Comparison of ENCODE assay signal across 19 cellular contexts in the genomic region with DNA sequence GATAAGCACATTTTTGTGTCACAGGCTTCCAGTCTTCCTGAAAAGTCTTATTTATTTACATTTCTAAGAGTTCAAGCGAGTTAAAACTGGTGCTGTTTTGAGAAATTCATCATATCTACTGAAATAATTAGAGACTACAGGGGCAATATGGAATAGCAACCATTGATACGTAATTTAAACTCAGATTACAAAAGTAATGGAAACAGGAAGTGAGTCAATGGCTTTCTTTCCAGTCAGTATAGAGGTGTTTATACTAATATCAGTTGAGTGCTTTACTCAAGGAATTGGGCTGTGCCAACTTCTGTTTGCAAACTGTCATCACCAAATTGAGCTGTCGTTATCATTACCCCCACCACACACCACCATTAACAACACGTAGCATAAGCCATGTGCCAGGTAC.
DNase-seq lines count a peak whose midpoint lies in the region; ATAC-seq and TF ChIP-seq lines count a peak whose summit lies in the region.
"Had no signal": no experiment of that assay in that cellular context is flagged by ENCODE, and none has a peak within 500 bp of the region (broad histone marks: within the 10 kb centered on the region; RNA-seq: fewer than 3 reads in every experiment).

No MANE protein-coding gene starts in this region.

- no peak overlapping the region for H3K4ac ChIP-seq in mesendoderm (ENCODE audit: low read depth, low read length)

- no peak overlapping the region for H2BK15ac ChIP-seq in mesendoderm (replicated peaks; ENCODE audit: low read depth)

- DNase-seq in Daoy (ENCODE audit: low read depth): peak; percentile 16
- DNase-seq in MG63: peak; percentile 17
- peak; percentile 6 for DNase-seq in adipocyte (ENCODE audit: low read depth)
- peak; percentile 3 for DNase-seq in mesendoderm
- DNase-seq in uterus: no peak
- no peak for DNase-seq in stimulated activated CD4-positive, alpha-beta T cell treated with anti-CD3 and anti-CD28 coated beads, Interleukin-2, amount 100 ng/mL, for 48 hours
- no peak for DNase-seq in HuH-7.5 (ENCODE audit: low spot score)
- DNase-seq: activated CD4-positive, alpha-beta T cell treated with anti-CD3 and anti-CD28 coated beads for 1 hour; activated T-cell treated with anti-CD3 and anti-CD28 coated beads, Interleukin-2, amount 50 U/mL, for 4 hours; CD4-positive, alpha-beta memory T cell; effector memory CD8-positive, alpha-beta T cell; head of caudate nucleus; left cardiac atrium; NCI-H774; nephron progenitor cell; SK-N-SH; testis had no signal

- no peak overlapping the region for H4K8ac ChIP-seq in mesendoderm (ENCODE audit: low read depth, low read length)

- no peak overlapping the region for H3K4me2 ChIP-seq in mesendoderm (ENCODE audit: low read length)
- H3K4me2 ChIP-seq: SK-N-SH had no signal

- no peak for ATAC-seq in HG03139 (IDR thresholded peaks at IDR 0.05; ENCODE audit: unreplicated experiment)
- ATAC-seq: effector memory CD8-positive, alpha-beta T cell; left cardiac atrium had no signal

- no peak overlapping the region for H3K4me3 ChIP-seq in MG63
- no peak overlapping the region for H3K4me3 ChIP-seq in adipocyte (ENCODE audit: low read length)
- H3K4me3 ChIP-seq in mesendoderm (ENCODE audit: low read length): no peak overlapping the region
- H3K4me3 ChIP-seq in uterus: no peak overlapping the region
- H3K4me3 ChIP-seq: ascending aorta, testis had no signal

- H2AK5ac ChIP-seq in mesendoderm (ENCODE audit: low read length): no peak overlapping the region

- no peak overlapping the region for H4K5ac ChIP-seq in mesendoderm (ENCODE audit: low read length)

- H3K9me3 ChIP-seq in MG63 (no peaks in the 10 kb centered on the region), adipocyte (ENCODE audit: control insufficient read depth, low read length) (no peaks in the 10 kb centered on the region), uterus (no peaks in the 10 kb centered on the region)
- H3K9me3 ChIP-seq: ascending aorta, SK-N-SH, testis had no signal

- WGBS in mesendoderm (ENCODE audit: extremely low coverage, insufficient coverage, low lambda C conversion rate): no CpG with 5 or more reads among the region's 4 CpGs

- H2BK120ac ChIP-seq in mesendoderm (ENCODE audit: low read depth, low read length): no peak overlapping the region

- TF ChIP-seq CTCF in uterus (IDR thresholded peaks at IDR 0.05): no peak

- no peak overlapping the region for H3K18ac ChIP-seq in mesendoderm (ENCODE audit: low read length)

- no peak for TF ChIP-seq POLR2A in uterus (IDR thresholded peaks at IDR 0.05)

- intact Hi-C loops in uterus (cut with DNase I; ENCODE audit: low total_unique reads): no loop called here

- H3K79me1 ChIP-seq in mesendoderm (ENCODE audit: low read length): no peaks in the 10 kb centered on the region

- no peaks in the 10 kb centered on the region for H3K79me2 ChIP-seq in mesendoderm (ENCODE audit: control insufficient read depth, insufficient read depth, low read length)

- no peak overlapping the region for H2BK5ac ChIP-seq in mesendoderm (ENCODE audit: low read length)

- H3K27ac ChIP-seq in mesendoderm (ENCODE audit: low read depth, low read length): no peak overlapping the region
- no peak overlapping the region for H3K27ac ChIP-seq in uterus
- H3K27ac ChIP-seq: ascending aorta, testis had no signal

- H3K27me3 ChIP-seq in MG63: no peaks in the 10 kb centered on the region
- H3K27me3 ChIP-seq in adipocyte (replicated peaks; ENCODE audit: control insufficient read depth, insufficient read depth, low read length): no peaks in the 10 kb centered on the region
- no peaks in the 10 kb centered on the region for H3K27me3 ChIP-seq in mesendoderm (ENCODE audit: insufficient read depth, low read length, poor library complexity)
- H3K27me3 ChIP-seq in uterus: no peaks in the 10 kb centered on the region
- H3K27me3 ChIP-seq: ascending aorta, testis had no signal

- no peak overlapping the region for H3K9ac ChIP-seq in adipocyte (ENCODE audit: low read length)
- H3K9ac ChIP-seq in mesendoderm (ENCODE audit: low read length): no peak overlapping the region
- H3K9ac ChIP-seq: SK-N-SH had no signal

- no peak overlapping the region for H3K23ac ChIP-seq in mesendoderm (ENCODE audit: low read length)

- H3K4me1 ChIP-seq in adipocyte (ENCODE audit: control insufficient read depth, insufficient read depth, low read length) (peaks cover 24% of the 10 kb centered on the region), mesendoderm (ENCODE audit: control insufficient read depth, low read depth, low read length) (no peaks in the 10 kb centered on the region), uterus (no peaks in the 10 kb centered on the region)
- H3K4me1 ChIP-seq: ascending aorta, testis had no signal

- H3K36me3 ChIP-seq in MG63: no peaks in the 10 kb centered on the region
- no peaks in the 10 kb centered on the region for H3K36me3 ChIP-seq in adipocyte (ENCODE audit: control insufficient read depth, insufficient read depth, low read length, severe bottlenecking)
- H3K36me3 ChIP-seq in mesendoderm (ENCODE audit: control insufficient read depth, insufficient read depth, low read length): no peaks in the 10 kb centered on the region
- H3K36me3 ChIP-seq in uterus: no peaks in the 10 kb centered on the region
- H3K36me3 ChIP-seq: ascending aorta had no signal

- H3K56ac ChIP-seq in mesendoderm (ENCODE audit: low read length): no peak overlapping the region

Comparison
In these comparisons a context has a peak if more than half of its experiments do, and no peak if none do; other contexts are left out.
1. DNase-seq: peak in Daoy (single experiment), MG63 (single experiment), adipocyte (single experiment) and mesendoderm (single experiment); none in uterus (0 of 2), stimulated activated CD4-positive, alpha-beta T cell treated with anti-CD3 and anti-CD28 coated beads, Interleukin-2, amount 100 ng/mL, for 48 hours (0 of 2) and HuH-7.5 (single experiment).